In genomic region chr3:30693470-30694120, GRCh38 we compare ENCODE assay signal across 8 cellular contexts.
DNase-seq lines count a peak whose midpoint lies in the region; ATAC-seq and TF ChIP-seq lines count a peak whose summit lies in the region.

No MANE protein-coding gene starts in this region.

- H3K9ac ChIP-seq in OCI-LY1 (ENCODE audit: low read length) = no peak overlapping the region

- peak overlapping the region; percentile 74 for H3K27ac Mint-ChIP-seq in activated naive CD8-positive, alpha-beta T cell
- H3K27ac Mint-ChIP-seq in progenitor cell of endocrine pancreas = no peak overlapping the region

- peaks cover 86% of the 10 kb centered on the region for H3K4me1 Mint-ChIP-seq in activated naive CD8-positive, alpha-beta T cell (ENCODE audit: low read depth)
- peaks cover 18% of the 10 kb centered on the region for H3K4me1 Mint-ChIP-seq in progenitor cell of endocrine pancreas (ENCODE audit: low read depth)

- H3K27ac ChIP-seq in OCI-LY1 (ENCODE audit: low read depth, low read length, poor library complexity, severe bottlenecking) (peak overlapping the region; percentile 10), cardiac muscle cell (no peak overlapping the region)

- peak; percentile 13 for DNase-seq in DMS153 treated with DMSO at 0.1 percent for 48 hours (lab: John Stamatoyannopoulos, UW; ENCODE audit: unreplicated experiment)
- DNase-seq in DMS153 (lab: John Stamatoyannopoulos, UW) = no peak
- peak; percentile 83 to 86 for DNase-seq in cardiac muscle cell (ENCODE audit: low read depth in 1 of 2, low spot score in 1 of 2)
- DNase-seq in progenitor cell of endocrine pancreas (ENCODE audit: low spot score, unreplicated experiment) = peak; percentile 15

- peak; percentile 92 for ATAC-seq in GM21423 (IDR thresholded peaks at IDR 0.05; ENCODE audit: unreplicated experiment)
- ATAC-seq in HG03575 (IDR thresholded peaks at IDR 0.05; ENCODE audit: extremely low read depth, insufficient number of reproducible peaks, low FRiP score, unreplicated experiment) = peak; percentile 92

- H3K27me3 ChIP-seq in OCI-LY1 (ENCODE audit: insufficient read depth, low read length) (no peaks in the 10 kb centered on the region), cardiac muscle cell (no peaks in the 10 kb centered on the region)

- H3K36me3 ChIP-seq in OCI-LY1 (ENCODE audit: insufficient read depth, low read length) (peaks cover 74% of the 10 kb centered on the region; the same call in 1 of the 2 replicates), cardiac muscle cell (no peaks in the 10 kb centered on the region)

- H3K4me1 ChIP-seq in OCI-LY1 (ENCODE audit: insufficient read depth, low read length, severe bottlenecking) = no peaks in the 10 kb centered on the region
- peaks cover 16% of the 10 kb centered on the region for H3K4me1 ChIP-seq in cardiac muscle cell (ENCODE audit: low read depth)

- H3K79me2 ChIP-seq in OCI-LY1 (ENCODE audit: insufficient read depth, low read length) = no peaks in the 10 kb centered on the region

- no peaks in the 10 kb centered on the region for H3K9me2 ChIP-seq in OCI-LY1 (ENCODE audit: low read depth, low read length)

- H3K9me3 Mint-ChIP-seq in activated naive CD8-positive, alpha-beta T cell (ENCODE audit: low read depth) = no peaks in the 10 kb centered on the region
- no peaks in the 10 kb centered on the region for H3K9me3 Mint-ChIP-seq in progenitor cell of endocrine pancreas (ENCODE audit: low read depth)

- no peak overlapping the region for H3K4me2 ChIP-seq in OCI-LY1 (ENCODE audit: low read length)

- H3K4me3 ChIP-seq in OCI-LY1 (ENCODE audit: low read depth, low read length, poor library complexity, severe bottlenecking) (no peak overlapping the region), cardiac muscle cell (no peak overlapping the region)

- TF ChIP-seq CTCF in OCI-LY1 (IDR thresholded peaks at IDR 0.05; ENCODE audit: low read length) (peak; percentile 88), cardiac muscle cell (IDR thresholded peaks at IDR 0.05; ENCODE audit: low read depth, low read length) (peak; percentile 72), progenitor cell of endocrine pancreas (IDR thresholded peaks at IDR 0.05; ENCODE audit: unreplicated experiment) (peak; percentile 89)

- H3K27me3 Mint-ChIP-seq in activated naive CD8-positive, alpha-beta T cell = no peaks in the 10 kb centered on the region
- H3K27me3 Mint-ChIP-seq in progenitor cell of endocrine pancreas = no peaks in the 10 kb centered on the region

- peaks cover 39% of the 10 kb centered on the region for H3K36me3 Mint-ChIP-seq in activated naive CD8-positive, alpha-beta T cell
- H3K36me3 Mint-ChIP-seq in progenitor cell of endocrine pancreas (ENCODE audit: insufficient read depth) = peaks cover 21% of the 10 kb centered on the region

- no peaks in the 10 kb centered on the region for H3K9me3 ChIP-seq in OCI-LY1 (ENCODE audit: low read length)
- no peaks in the 10 kb centered on the region for H3K9me3 ChIP-seq in cardiac muscle cell (ENCODE audit: low read depth)

- no peak overlapping the region for H2AFZ ChIP-seq in OCI-LY1 (ENCODE audit: low read length)

- no peaks in the 10 kb centered on the region for H3F3A ChIP-seq in OCI-LY1 (ENCODE audit: insufficient read depth, low read length)

- peak overlapping the region; percentile 17 for H3K4me3 Mint-ChIP-seq in activated naive CD8-positive, alpha-beta T cell
- no peak overlapping the region for H3K4me3 Mint-ChIP-seq in progenitor cell of endocrine pancreas (ENCODE audit: low read depth)

- H4K20me1 ChIP-seq in OCI-LY1 (ENCODE audit: insufficient read depth, low read length) = no peaks in the 10 kb centered on the region
